16 cellular contexts compared by ENCODE assay signal in the genomic region with DNA sequence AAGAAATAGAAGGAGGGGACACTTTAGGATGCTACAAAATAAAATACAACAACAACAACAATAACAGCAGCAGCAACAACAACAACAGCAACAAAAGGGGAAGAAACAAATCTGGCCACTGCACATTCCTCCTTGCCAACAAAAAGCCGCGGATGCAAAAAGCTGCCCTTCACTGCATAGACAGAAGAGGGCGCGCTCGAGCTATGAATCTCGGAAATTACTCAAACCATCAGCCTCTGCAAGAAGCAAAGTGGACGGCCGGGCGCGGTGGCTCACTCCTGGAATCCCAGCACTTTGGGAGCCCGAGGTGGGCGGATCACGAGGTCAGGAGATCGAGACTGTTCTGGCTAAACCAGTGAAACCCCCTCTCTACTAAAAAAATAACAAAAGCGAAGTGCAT. TPM values are rescaled to one million over a fixed set of nuclear protein-coding genes. Genes with fewer than 3 reads are reported as not detected.
A peak's percentile ranks its signal among the peaks of the same experiment; 100 is the strongest.
DNase-seq lines count a peak whose midpoint lies in the region; ATAC-seq, FAIRE-seq and TF ChIP-seq lines count a peak whose summit lies in the region.
"Not testable (repeated sequence)": the region's sequence is repeated elsewhere in the genome, so short reads cannot be mapped to it uniquely, and the experiment has no call there.
"Had no signal": no experiment of that assay in that cellular context is flagged by ENCODE, and none has a peak within 500 bp of the region (broad histone marks: within the 10 kb centered on the region; RNA-seq: fewer than 3 reads in every experiment).

No MANE protein-coding gene starts in this region.

- TF ChIP-seq CTCF in CD4-positive, alpha-beta T cell (IDR thresholded peaks at IDR 0.05) = peak; percentile 65
- peak; percentile 67 for TF ChIP-seq CTCF in HFFc6 (IDR thresholded peaks at IDR 0.05)
- peak in 2 of 3 donors; percentile 19 to 26 for TF ChIP-seq CTCF in breast epithelium (IDR thresholded peaks at IDR 0.05)
- peak; percentile 46 for TF ChIP-seq CTCF in glutamatergic neuron (IDR thresholded peaks at IDR 0.05; ENCODE audit: partially characterized antibody, unreplicated experiment)
- TF ChIP-seq CTCF in pancreas (IDR thresholded peaks at IDR 0.05) = peak; percentile 54 to 73 (median 67)
- TF ChIP-seq CTCF in thyroid gland (IDR thresholded peaks at IDR 0.05) = peak in 5 of 6 experiments; percentile 22 to 81 (median 39)

- CTCF ChIA-PET in CD4-positive, alpha-beta T cell (lab: Charles Lee) = not testable (repeated sequence)

- H3K4me3 Mint-ChIP-seq in CD4-positive, alpha-beta T cell; HFFc6; activated CD4-positive, alpha-beta T cell treated with anti-CD3 and anti-CD28 coated beads, Interleukin-2, amount 10 ng/mL, durations not matched to agents 24 days and 14 days; glutamatergic neuron (ENCODE audit: unreplicated experiment); memory B cell: not testable (repeated sequence)

- POLR2A ChIA-PET in CD4-positive, alpha-beta T cell (lab: Charles Lee) = not testable (repeated sequence)

- not testable (repeated sequence) for DNase-seq in CD4-positive, alpha-beta T cell; HFFc6; breast epithelium (ENCODE audit: low spot score in 2 of 2); glutamatergic neuron; pancreas; thyroid gland
- peak; percentile 100 for DNase-seq in activated CD4-positive, alpha-beta T cell treated with anti-CD3 and anti-CD28 coated beads, Interleukin-2, amount 10 ng/mL, durations not matched to agents 24 days and 14 days
- DNase-seq in memory B cell (ENCODE audit: low spot score in 2 of 2) = peak; percentile 84 to 99

- H3K4me1 ChIP-seq in breast epithelium, pancreas, thyroid gland: not testable (repeated sequence)

- not testable (repeated sequence) for H3K9me3 Mint-ChIP-seq in CD4-positive, alpha-beta T cell; HFFc6; activated CD4-positive, alpha-beta T cell treated with anti-CD3 and anti-CD28 coated beads, Interleukin-2, amount 10 ng/mL, durations not matched to agents 24 days and 14 days; glutamatergic neuron (ENCODE audit: unreplicated experiment); memory B cell

- FAIRE-seq in pancreas (lab: Jason Lieb, UNC) = not testable (repeated sequence)

- not testable (repeated sequence) for H3K9me3 ChIP-seq in CD4-positive, alpha-beta T cell (ENCODE audit: control insufficient read depth, low read length); breast epithelium; pancreas; thyroid gland

- not testable (repeated sequence) for H3K27ac ChIP-seq in CD4-positive, alpha-beta T cell (ENCODE audit: low read depth, low read length); breast epithelium; pancreas; thyroid gland

- not testable (repeated sequence) for TF ChIP-seq POLR2A in breast epithelium (IDR thresholded peaks at IDR 0.05); thyroid gland (IDR thresholded peaks at IDR 0.05)

- intact Hi-C loops in CD4-positive, alpha-beta T cell (cut with DNase I, micrococcal nuclease); activated CD4-positive, alpha-beta T cell treated with anti-CD3 and anti-CD28 coated beads, Interleukin-2, amount 10 ng/mL, durations not matched to agents 24 days and 14 days (cut with micrococcal nuclease); breast epithelium (cut with DNase I; ENCODE audit: low total_unique reads); pancreas (cut with DNase I); thyroid gland (cut with DNase I): not testable (repeated sequence)

- H3K27me3 ChIP-seq in CD4-positive, alpha-beta T cell (ENCODE audit: control insufficient read depth, insufficient read depth, low read length); breast epithelium; pancreas; thyroid gland: not testable (repeated sequence)

- not testable (repeated sequence) for ATAC-seq in CD4-positive, alpha-beta T cell (ENCODE audit: poor library complexity); memory B cell (ENCODE audit: low read depth); pancreas

- H3K4me1 Mint-ChIP-seq in CD4-positive, alpha-beta T cell (ENCODE audit: low read depth); HFFc6 (ENCODE audit: low read depth); activated CD4-positive, alpha-beta T cell treated with anti-CD3 and anti-CD28 coated beads, Interleukin-2, amount 10 ng/mL, durations not matched to agents 24 days and 14 days; glutamatergic neuron (ENCODE audit: low read depth, unreplicated experiment); memory B cell: not testable (repeated sequence)

- H3K27ac Mint-ChIP-seq in CD4-positive, alpha-beta T cell; HFFc6; activated CD4-positive, alpha-beta T cell treated with anti-CD3 and anti-CD28 coated beads, Interleukin-2, amount 10 ng/mL, durations not matched to agents 24 days and 14 days; glutamatergic neuron (ENCODE audit: unreplicated experiment); memory B cell: not testable (repeated sequence)

- not testable (repeated sequence) for H3K36me3 Mint-ChIP-seq in CD4-positive, alpha-beta T cell (ENCODE audit: low read depth); HFFc6 (ENCODE audit: low read depth); activated CD4-positive, alpha-beta T cell treated with anti-CD3 and anti-CD28 coated beads, Interleukin-2, amount 10 ng/mL, durations not matched to agents 24 days and 14 days (ENCODE audit: low read depth); glutamatergic neuron (ENCODE audit: unreplicated experiment); memory B cell

- H3K36me3 ChIP-seq in breast epithelium, pancreas, thyroid gland: not testable (repeated sequence)

- H3K27me3 Mint-ChIP-seq in CD4-positive, alpha-beta T cell; HFFc6 (ENCODE audit: insufficient read depth); activated CD4-positive, alpha-beta T cell treated with anti-CD3 and anti-CD28 coated beads, Interleukin-2, amount 10 ng/mL, durations not matched to agents 24 days and 14 days; glutamatergic neuron (ENCODE audit: unreplicated experiment); memory B cell: not testable (repeated sequence)

- WGBS in pancreas, 2 donors = 1% methylated on average over 10 of the region's 15 CpGs
- WGBS in thyroid gland, 2 donors = 0 to 1% methylated on average over 13 of the region's 15 CpGs

- H3K4me3 ChIP-seq in breast epithelium; pancreas; thyroid gland (replicated peaks in 1 of 3): not testable (repeated sequence)

RNA-seq across cellular contexts. Expression of a gene that starts 34.0 kb away (rescaled TPM):
- total RNA-seq in CD4-positive, alpha-beta T cell = not detected
- not detected for total RNA-seq in HFFc6 (2021; fragmentation: NEBNext Ultra II Directional; extraction: Animal tissue kit (Norgen Biotek cat#: 25700))
- total RNA-seq in activated CD4-positive, alpha-beta T cell treated with anti-CD3 and anti-CD28 coated beads, Interleukin-2, amount 10 ng/mL, durations not matched to agents 24 days and 14 days = not detected in 2 replicates
- total RNA-seq in breast epithelium = not detected
- total RNA-seq in glutamatergic neuron (ENCODE audit: unreplicated experiment) = not detected
- total RNA-seq in pancreas = under 1 TPM in 1 of 6 donors, not detected in 5; 0.41 TPM
- polyA plus RNA-seq in pancreas = not detected
- not detected for total RNA-seq in thyroid gland
- total RNA-seq: activated CD4-positive, alpha-beta memory T cell treated with anti-CD3 and anti-CD28 coated beads for 36 hours; cardiac septum; frontal cortex; G401; H4; kidney epithelial cell; naive thymus-derived CD8-positive, alpha-beta T cell had no signal
- polyA plus RNA-seq: AG04450; naive thymus-derived CD8-positive, alpha-beta T cell had no signal
